8 cellular contexts compared by ENCODE assay signal in genomic region chr13:48975926-48976676, GRCh38. TPM values are rescaled to one million over a fixed set of nuclear protein-coding genes. Genes with fewer than 3 reads are reported as not detected.
A peak's percentile ranks its signal among the peaks of the same experiment; 100 is the strongest.
DNase-seq lines count a peak whose midpoint lies in the region; ATAC-seq and TF ChIP-seq lines count a peak whose summit lies in the region.

No MANE protein-coding gene starts in this region.

- H3K4me3 Mint-ChIP-seq in IgD-negative memory B cell, result peak overlapping the region; percentile 97 to 99 (median 98)
- peak overlapping the region; percentile 93 to 97 for H3K4me3 Mint-ChIP-seq in activated T-cell treated with anti-CD3 and anti-CD28 coated beads, Interleukin-2, amount 50 U/mL, for 72 hours
- peak overlapping the region; percentile 92 to 100 (median 98) for H3K4me3 Mint-ChIP-seq in naive thymus-derived CD4-positive, alpha-beta T cell
- H3K4me3 Mint-ChIP-seq in stimulated activated effector memory CD8-positive, alpha-beta T cell treated with anti-CD3 and anti-CD28 coated beads, Interleukin-12 subunit alpha, Interleukin-12 subunit beta, amount 100 ng/mL, for 72 hours, result peak overlapping the region; percentile 82

- no peaks in the 10 kb centered on the region for H3K27me3 Mint-ChIP-seq in IgD-negative memory B cell
- H3K27me3 Mint-ChIP-seq in activated T-cell treated with anti-CD3 and anti-CD28 coated beads, Interleukin-2, amount 50 U/mL, for 72 hours (ENCODE audit: low read depth), result no peaks in the 10 kb centered on the region
- H3K27me3 Mint-ChIP-seq in naive thymus-derived CD4-positive, alpha-beta T cell, result peaks cover 0 to 6% (median 0%) of the 10 kb centered on the region in 5 donors

- 0% methylated on average over 1 to 5 of the region's 85 CpGs for WGBS in esophagus squamous epithelium, 2 donors

- intact Hi-C loops in Panc1 (cut with micrococcal nuclease; ENCODE audit: unreplicated experiment) (no loop called here), esophagus squamous epithelium (cut with DNase I) (no loop called here)
- intact Hi-C loops in naive thymus-derived CD4-positive, alpha-beta T cell (cut with micrococcal nuclease), result loop anchor here (1.0 to 10.0 kb wide), 22 partner anchors 8 to 1149 kb away; partner anchors contain the start of genes CAB39L (in 2 of the 2), CYSLTR2 (in 2 of the 2), LPAR6 (in 2 of the 2) and RB1 (in 2 of the 2)

- H3K4me3 ChIP-seq in Panc1 (ENCODE audit: low read depth in 2 of 2, low read length in 2 of 2), result peak overlapping the region; percentile 84 to 88
- H3K4me3 ChIP-seq in esophagus squamous epithelium, result peak overlapping the region; percentile 62 to 92 (median 76)
- peak overlapping the region; percentile 82 for H3K4me3 ChIP-seq in naive thymus-derived CD4-positive, alpha-beta T cell (ENCODE audit: low read length)

- H3K9me3 ChIP-seq in Panc1 (ENCODE audit: control insufficient read depth, insufficient read depth, low read depth, low read length), result peaks cover 8% of the 10 kb centered on the region; the same call in 1 of the 2 replicates
- peaks cover 0 to 7% (median 0%) of the 10 kb centered on the region in 3 donors for H3K9me3 ChIP-seq in esophagus squamous epithelium
- H3K9me3 ChIP-seq in naive thymus-derived CD4-positive, alpha-beta T cell (ENCODE audit: control insufficient read depth in 2 of 3, low read length in 3 of 3), result peaks cover 0 to 22% (median 0%) of the 10 kb centered on the region in 3 experiments

- peak overlapping the region; percentile 96 to 98 (median 97) for H3K27ac Mint-ChIP-seq in IgD-negative memory B cell
- H3K27ac Mint-ChIP-seq in activated T-cell treated with anti-CD3 and anti-CD28 coated beads, Interleukin-2, amount 50 U/mL, for 72 hours, result peak overlapping the region; percentile 98
- H3K27ac Mint-ChIP-seq in naive thymus-derived CD4-positive, alpha-beta T cell, result peak overlapping the region; percentile 93 to 99 (median 99)
- peak overlapping the region; percentile 95 for H3K27ac Mint-ChIP-seq in stimulated activated effector memory CD8-positive, alpha-beta T cell treated with anti-CD3 and anti-CD28 coated beads, Interleukin-12 subunit alpha, Interleukin-12 subunit beta, amount 100 ng/mL, for 72 hours

- H3K27ac ChIP-seq in Panc1 (ENCODE audit: low read length) (peak overlapping the region; percentile 89), esophagus squamous epithelium (peak overlapping the region; percentile 91 to 99 (median 97))
- peak overlapping the region; percentile 95 for H3K27ac ChIP-seq in naive thymus-derived CD4-positive, alpha-beta T cell (ENCODE audit: low read depth, low read length)

- TF ChIP-seq CTCF in Panc1 (IDR thresholded peaks at IDR 0.05) (peak; percentile 27), esophagus squamous epithelium (IDR thresholded peaks at IDR 0.05) (no peak)

- CTCF ChIA-PET in Panc1 (lab: Charles Lee), result no interaction called here
- CTCF ChIA-PET in naive thymus-derived CD4-positive, alpha-beta T cell (lab: Charles Lee), result interaction anchor here (1.8 kb wide), 1 partner anchor 9 kb away, joined by 5 read pairs; no protein-coding TSS in a partner anchor

- peaks cover 9 to 20% (median 17%) of the 10 kb centered on the region in 3 donors for H3K9me3 Mint-ChIP-seq in IgD-negative memory B cell
- peaks cover 19 to 22% of the 10 kb centered on the region in 2 donors for H3K9me3 Mint-ChIP-seq in activated T-cell treated with anti-CD3 and anti-CD28 coated beads, Interleukin-2, amount 50 U/mL, for 72 hours
- peaks cover 12 to 37% (median 20%) of the 10 kb centered on the region in 11 donors for H3K9me3 Mint-ChIP-seq in naive thymus-derived CD4-positive, alpha-beta T cell
- peaks cover 25% of the 10 kb centered on the region for H3K9me3 Mint-ChIP-seq in stimulated activated effector memory CD8-positive, alpha-beta T cell treated with anti-CD3 and anti-CD28 coated beads, Interleukin-12 subunit alpha, Interleukin-12 subunit beta, amount 100 ng/mL, for 72 hours

- H3K27me3 ChIP-seq in Panc1 (ENCODE audit: control insufficient read depth, insufficient read depth, low read length), result no peaks in the 10 kb centered on the region
- H3K27me3 ChIP-seq in esophagus squamous epithelium, result no peaks in the 10 kb centered on the region
- H3K27me3 ChIP-seq in naive thymus-derived CD4-positive, alpha-beta T cell (ENCODE audit: control insufficient read depth in 2 of 2, insufficient read depth in 2 of 2, low read length in 2 of 2), result no peaks in the 10 kb centered on the region

- H3K4me1 ChIP-seq in Panc1 (ENCODE audit: control insufficient read depth, insufficient read depth, low read length), result peaks cover 19% of the 10 kb centered on the region
- H3K4me1 ChIP-seq in esophagus squamous epithelium, result peaks cover 0 to 50% (median 20%) of the 10 kb centered on the region in 3 donors
- H3K4me1 ChIP-seq in naive thymus-derived CD4-positive, alpha-beta T cell (ENCODE audit: control insufficient read depth in 2 of 2, insufficient read depth in 2 of 2, low read length in 2 of 2), result peaks cover 13 to 28% of the 10 kb centered on the region in 2 donors

- POLR2A ChIA-PET in Panc1 (lab: Charles Lee), result interaction anchor here (0.6 kb wide), 1 partner anchor 134 kb away, joined by 3 read pairs; no protein-coding TSS in a partner anchor
- POLR2A ChIA-PET in naive thymus-derived CD4-positive, alpha-beta T cell (lab: Charles Lee), result interaction anchor here (0.6 to 2.0 kb wide), 20 partner anchors 9 to 939 kb away, joined by 3 to 17 read pairs (median 4); partner anchors contain the start of genes CAB39L, KPNA3, MED4 and NUDT15

- TF ChIP-seq POLR2A in esophagus squamous epithelium (IDR thresholded peaks at IDR 0.05), result peak in 2 of 4 donors; percentile 29 to 78

- in situ Hi-C loops in Panc1 (cut with HindIII; ENCODE audit: low pct_unique_long_range_greater_than_20kb, low sequenced_read_pairs), result no loop called here

- H3K36me3 Mint-ChIP-seq in IgD-negative memory B cell, result peaks cover 6% of the 10 kb centered on the region
- peaks cover 26 to 34% of the 10 kb centered on the region in 2 donors for H3K36me3 Mint-ChIP-seq in activated T-cell treated with anti-CD3 and anti-CD28 coated beads, Interleukin-2, amount 50 U/mL, for 72 hours (ENCODE audit: insufficient read depth in 2 of 2)
- H3K36me3 Mint-ChIP-seq in naive thymus-derived CD4-positive, alpha-beta T cell, result peaks cover 13 to 42% (median 16%) of the 10 kb centered on the region in 5 donors
- peaks cover 23% of the 10 kb centered on the region for H3K36me3 Mint-ChIP-seq in stimulated activated effector memory CD8-positive, alpha-beta T cell treated with anti-CD3 and anti-CD28 coated beads, Interleukin-12 subunit alpha, Interleukin-12 subunit beta, amount 100 ng/mL, for 72 hours

- DNase-seq in DMS53 treated with DMSO at 0.1 percent for 48 hours (lab: John Stamatoyannopoulos, UW; ENCODE audit: unreplicated experiment) (peak; percentile 31), Panc1 (ENCODE audit: low read depth, low spot score) (no peak), esophagus squamous epithelium (lab: John Stamatoyannopoulos, UW) (peak; percentile 33)
- peak; percentile 91 to 94 for DNase-seq in activated T-cell treated with anti-CD3 and anti-CD28 coated beads, Interleukin-2, amount 50 U/mL, for 72 hours
- peak; percentile 73 to 90 (median 86) for DNase-seq in naive thymus-derived CD4-positive, alpha-beta T cell
- peak; percentile 78 to 93 for DNase-seq in stimulated activated effector memory CD8-positive, alpha-beta T cell treated with anti-CD3 and anti-CD28 coated beads, Interleukin-12 subunit alpha, Interleukin-12 subunit beta, amount 100 ng/mL, for 72 hours (ENCODE audit: low spot score in 2 of 2)

- no TSS peak for BruUV-seq in Panc1 (replicated peaks; lab: Mats Ljungman, UMichigan)

- ATAC-seq in GM21576 (IDR thresholded peaks at IDR 0.05; ENCODE audit: unreplicated experiment) (peak; percentile 56), Panc1 (peak; percentile 94)
- peak; percentile 80 to 83 for ATAC-seq in activated T-cell treated with anti-CD3 and anti-CD28 coated beads, Interleukin-2, amount 50 U/mL, for 72 hours (replicated peaks in 1 of 2)
- peak; percentile 87 for ATAC-seq in naive thymus-derived CD4-positive, alpha-beta T cell
- peak; percentile 83 for ATAC-seq in stimulated activated effector memory CD8-positive, alpha-beta T cell treated with anti-CD3 and anti-CD28 coated beads, Interleukin-12 subunit alpha, Interleukin-12 subunit beta, amount 100 ng/mL, for 72 hours

- H3K36me3 ChIP-seq in Panc1 (ENCODE audit: control insufficient read depth, insufficient read depth, low read length), result no peaks in the 10 kb centered on the region
- no peaks in the 10 kb centered on the region for H3K36me3 ChIP-seq in esophagus squamous epithelium
- H3K36me3 ChIP-seq in naive thymus-derived CD4-positive, alpha-beta T cell (ENCODE audit: control insufficient read depth in 2 of 3, insufficient read depth in 3 of 3, low read length in 3 of 3), result peaks cover 0 to 5% (median 0%) of the 10 kb centered on the region in 3 experiments

- peaks cover 26 to 34% (median 30%) of the 10 kb centered on the region in 3 donors for H3K4me1 Mint-ChIP-seq in IgD-negative memory B cell
- H3K4me1 Mint-ChIP-seq in activated T-cell treated with anti-CD3 and anti-CD28 coated beads, Interleukin-2, amount 50 U/mL, for 72 hours (ENCODE audit: low read depth), result peaks cover 48% of the 10 kb centered on the region
- H3K4me1 Mint-ChIP-seq in naive thymus-derived CD4-positive, alpha-beta T cell, result peaks cover 35 to 69% (median 50%) of the 10 kb centered on the region in 7 donors
- H3K4me1 Mint-ChIP-seq in stimulated activated effector memory CD8-positive, alpha-beta T cell treated with anti-CD3 and anti-CD28 coated beads, Interleukin-12 subunit alpha, Interleukin-12 subunit beta, amount 100 ng/mL, for 72 hours, result peaks cover 31% of the 10 kb centered on the region

RNA-seq across cellular contexts. Expression of gene FNDC3A, which starts 0.4 kb away (rescaled TPM):
- polyA plus RNA-seq in IgD-negative memory B cell, result 8.9 TPM
- 24.3 TPM for total RNA-seq in Panc1 (2021; ENCODE audit: unreplicated experiment)
- 8.5 TPM for polyA plus RNA-seq in Panc1 (2012; ENCODE audit: insufficient read length)
- 10 to 100 TPM; 26.7 to 33.1 TPM for total RNA-seq in activated T-cell treated with anti-CD3 and anti-CD28 coated beads, Interleukin-2, amount 50 U/mL, for 72 hours
- 10 to 100 TPM in 3 of 4 donors, 1 to 10 TPM in 1; 10.0 to 29.8 (median 19.5) TPM for total RNA-seq in esophagus squamous epithelium
- 10 to 100 TPM; 34.2 to 46.4 (median 39.1) TPM for total RNA-seq in naive thymus-derived CD4-positive, alpha-beta T cell
- polyA plus RNA-seq in naive thymus-derived CD4-positive, alpha-beta T cell, result 10 to 100 TPM; 12.0 to 12.2 TPM

Comparison
In these comparisons a context has a peak if more than half of its experiments do, and no peak if none do; other contexts are left out.
1. intact Hi-C loops: an anchor here in naive thymus-derived CD4-positive, alpha-beta T cell (1.0 to 10.0 kb wide); none called in Panc1 and esophagus squamous epithelium.